8 cellular contexts compared by ENCODE assay signal in the genomic region with DNA sequence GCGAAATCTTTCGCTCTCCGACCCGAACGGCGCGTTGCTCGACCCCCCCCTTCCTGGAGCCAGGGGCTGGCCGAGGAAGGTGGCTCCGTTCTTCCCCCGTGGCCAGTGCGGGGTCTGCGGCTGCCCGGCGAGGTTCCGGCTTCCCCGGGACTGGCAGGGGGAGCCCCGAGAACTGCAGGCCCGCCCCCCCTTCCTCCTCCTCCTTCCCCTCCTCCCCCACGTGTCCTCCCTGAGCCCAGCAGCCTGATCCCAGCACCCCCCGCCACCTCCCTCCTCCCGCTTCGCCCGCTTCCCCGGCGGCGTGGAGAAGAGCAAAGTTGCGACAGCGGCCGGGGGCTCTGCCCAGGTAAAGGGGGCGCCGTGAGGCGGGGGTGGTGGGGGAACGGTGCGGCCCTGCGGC. TPM values are rescaled to one million over a fixed set of nuclear protein-coding genes. Genes with fewer than 3 reads are reported as not detected.
DNase-seq lines count a peak whose midpoint lies in the region; ATAC-seq and TF ChIP-seq lines count a peak whose summit lies in the region.

No MANE protein-coding gene starts in this region.

- H3K9me3 ChIP-seq in effector memory CD4-positive, alpha-beta T cell (ENCODE audit: control insufficient read depth, low read length): no peaks in the 10 kb centered on the region
- H3K9me3 ChIP-seq in ovary: no peaks in the 10 kb centered on the region

- 37 to 45% (median 39%) methylated on average over 32 to 36 of the region's 36 CpGs for WGBS in ovary, 3 donors

- peaks cover 2% of the 10 kb centered on the region for H3K4me1 ChIP-seq in effector memory CD4-positive, alpha-beta T cell (ENCODE audit: control insufficient read depth, insufficient read depth, low read length, poor library complexity, severe bottlenecking)
- H3K4me1 ChIP-seq in ovary (ENCODE audit: insufficient read depth): peaks cover 1% of the 10 kb centered on the region

- POLR2A ChIA-PET in RWPE1 (lab: Yijun Ruan, JAX; ENCODE audit: low non-redundant PET): no interaction called here

- intact Hi-C loops in ovary (cut with DNase I): no loop called here

- no peak for TF ChIP-seq POLR2A in ovary (IDR thresholded peaks at IDR 0.05)

- H3K36me3 ChIP-seq in effector memory CD4-positive, alpha-beta T cell (ENCODE audit: control insufficient read depth, insufficient read depth, low read length): no peaks in the 10 kb centered on the region
- no peaks in the 10 kb centered on the region for H3K36me3 ChIP-seq in ovary

- no peaks in the 10 kb centered on the region for H3K27me3 ChIP-seq in effector memory CD4-positive, alpha-beta T cell (replicated peaks; ENCODE audit: control insufficient read depth, insufficient read depth, low read length, poor library complexity, severe bottlenecking)
- no peaks in the 10 kb centered on the region for H3K27me3 ChIP-seq in ovary

- TF ChIP-seq CTCF in RWPE1 (conservative IDR thresholded peaks at IDR 0.05; ENCODE audit: low read depth) (no peak), ovary (IDR thresholded peaks at IDR 0.05) (no peak)

- CTCF ChIA-PET in RWPE1 (lab: Yijun Ruan, JAX): interaction anchor here (1.0 kb wide), 1 partner anchor 54 kb away, joined by 3 read pairs; no protein-coding TSS in a partner anchor

- no peak for ATAC-seq in HG02973 (IDR thresholded peaks at IDR 0.05; ENCODE audit: unreplicated experiment)
- no peak for ATAC-seq in HG02623 (IDR thresholded peaks at IDR 0.05; ENCODE audit: unreplicated experiment)
- ATAC-seq in GM18867 (IDR thresholded peaks at IDR 0.05; ENCODE audit: unreplicated experiment): no peak

- peak overlapping the region; percentile 12; the same call in 1 of the 2 replicates for H3K27ac ChIP-seq in RWPE1
- no peak overlapping the region for H3K27ac ChIP-seq in effector memory CD4-positive, alpha-beta T cell (ENCODE audit: insufficient read depth, low read length, poor library complexity, severe bottlenecking)
- H3K27ac ChIP-seq in ovary: peak overlapping the region; percentile 88 to 92

- TF ChIP-seq EP300 in ovary (IDR thresholded peaks at IDR 0.05): no peak

- peak overlapping the region; percentile 60 for H3K4me3 ChIP-seq in effector memory CD4-positive, alpha-beta T cell (ENCODE audit: insufficient read depth, low read depth, low read length, poor library complexity, severe bottlenecking)
- peak overlapping the region; percentile 40 for H3K4me3 ChIP-seq in ovary

- peak; percentile 7 for DNase-seq in Daoy (ENCODE audit: low read depth)
- DNase-seq in RWPE1 (ENCODE audit: low spot score): no peak
- peak; percentile 25 to 49 (median 26) for DNase-seq in effector memory CD4-positive, alpha-beta T cell
- peak; percentile 58 to 69 (median 64) for DNase-seq in ovary
- no peak for DNase-seq in NCI-H510A (lab: John Stamatoyannopoulos, UW)

RNA-seq across cellular contexts. Expression of gene BCORL1, which starts 2.4 kb away (rescaled TPM):
- 0.54 and 0.63 TPM in 2 replicates for total RNA-seq in Daoy (2014; rRNA removed; shearing (Covaris generic))
- total RNA-seq in ovary: 10 to 100 TPM in 5 of 7 donors, 1 to 10 TPM in 2; 3.3 to 45.1 (median 24.1) TPM
- polyA plus RNA-seq in ovary: 1 to 10 TPM; 6.1 to 9.3 TPM

Comparison
In these comparisons a context has a peak if more than half of its experiments do, and no peak if none do; other contexts are left out.
1. DNase-seq: peak in Daoy (single experiment), effector memory CD4-positive, alpha-beta T cell (3 of 3) and ovary (5 of 5); none in RWPE1 (single experiment) and NCI-H510A (single experiment).